Comparison of ENCODE assay signal across 1 cellular context in the genomic region with DNA sequence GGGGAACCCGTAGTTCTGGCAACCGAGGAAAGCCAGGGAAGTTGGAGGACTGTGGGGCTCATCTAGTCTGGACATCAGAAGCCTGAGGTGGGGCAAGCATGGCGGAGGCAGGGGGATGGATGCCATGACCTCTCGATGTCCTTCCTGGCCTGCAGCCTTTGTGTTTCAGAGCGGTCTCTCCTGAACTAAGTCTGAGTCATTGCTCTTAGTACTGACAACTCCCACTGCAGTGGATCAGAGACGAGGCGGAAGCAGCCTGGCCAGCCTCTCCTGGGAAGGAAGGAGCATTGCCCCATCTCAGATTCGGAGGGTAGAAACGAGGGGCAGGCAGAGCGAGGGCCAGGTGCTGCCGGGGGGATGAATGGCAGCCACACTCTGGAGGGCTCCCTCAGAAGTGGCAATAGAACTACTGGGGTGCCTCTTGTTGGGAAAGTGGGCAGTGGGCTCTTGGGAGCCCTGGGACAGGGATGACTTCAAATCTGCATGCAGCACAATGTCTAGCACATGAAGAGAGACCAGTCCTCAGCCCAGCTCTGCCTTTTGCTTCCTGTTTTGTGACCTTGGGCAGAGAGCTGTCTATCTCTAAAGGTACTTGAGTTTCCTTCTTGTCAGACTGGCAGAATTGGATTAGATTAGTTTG.
TF ChIP-seq lines count a peak whose summit lies in the region.

No MANE protein-coding gene starts in this region.

TF ChIP-seq in K562, 482 proteins besides CTCF, POLR2A, EP300 and RAD21:
- TF ChIP-seq L3MBTL2 (IDR thresholded peaks at IDR 0.05) (peak; percentile 52; the same call in 1 of the 2 replicates), JUND (IDR thresholded peaks at IDR 0.05; ENCODE audit: borderline replicate concordance, low read depth, low read length) (peak; percentile 48; the same call in 1 of the 2 replicates), JUND (tag; IDR thresholded peaks at IDR 0.05; ENCODE audit: borderline replicate concordance, low read depth, low read length) (no peak; the same call in 2 of the 3 replicates), JUN (IDR thresholded peaks at IDR 0.05; ENCODE audit: borderline replicate concordance, low read depth, low read length) (0 out of 2 replicates have a peak, but pooled peaks have one; percentile 12), JUN (CRISPR knock-in tag; IDR thresholded peaks at IDR 0.05; ENCODE audit: borderline replicate concordance) (no peak), NR2C1 (IDR thresholded peaks at IDR 0.05) (peak; percentile 93), NR2C1 (tag; IDR thresholded peaks at IDR 0.05) (peak; percentile 93), ZNF232 (CRISPR knock-in tag; IDR thresholded peaks at IDR 0.05) (no peak), HDAC6 (IDR thresholded peaks at IDR 0.05; ENCODE audit: low read depth, low read length) (no peak), NFE2 (IDR thresholded peaks at IDR 0.05; ENCODE audit: low read depth) (peak; percentile 34; the same call in 1 of the 2 replicates), NR2C2 (CRISPR knock-in tag; IDR thresholded peaks at IDR 0.05) (peak; percentile 86), NR2C2 (tag; IDR thresholded peaks at IDR 0.05) (peak; percentile 93), MED1 (CRISPR knock-in tag; IDR thresholded peaks at IDR 0.05; ENCODE audit: borderline replicate concordance) (no peak), FOSL1 (tag; conservative IDR thresholded peaks at IDR 0.05) (peak; percentile 61), MTA3 (IDR thresholded peaks at IDR 0.05; ENCODE audit: borderline replicate concordance) (0 out of 2 replicates have a peak, but pooled peaks have one; percentile 18)
- TF ChIP-seq, protein P1, sequence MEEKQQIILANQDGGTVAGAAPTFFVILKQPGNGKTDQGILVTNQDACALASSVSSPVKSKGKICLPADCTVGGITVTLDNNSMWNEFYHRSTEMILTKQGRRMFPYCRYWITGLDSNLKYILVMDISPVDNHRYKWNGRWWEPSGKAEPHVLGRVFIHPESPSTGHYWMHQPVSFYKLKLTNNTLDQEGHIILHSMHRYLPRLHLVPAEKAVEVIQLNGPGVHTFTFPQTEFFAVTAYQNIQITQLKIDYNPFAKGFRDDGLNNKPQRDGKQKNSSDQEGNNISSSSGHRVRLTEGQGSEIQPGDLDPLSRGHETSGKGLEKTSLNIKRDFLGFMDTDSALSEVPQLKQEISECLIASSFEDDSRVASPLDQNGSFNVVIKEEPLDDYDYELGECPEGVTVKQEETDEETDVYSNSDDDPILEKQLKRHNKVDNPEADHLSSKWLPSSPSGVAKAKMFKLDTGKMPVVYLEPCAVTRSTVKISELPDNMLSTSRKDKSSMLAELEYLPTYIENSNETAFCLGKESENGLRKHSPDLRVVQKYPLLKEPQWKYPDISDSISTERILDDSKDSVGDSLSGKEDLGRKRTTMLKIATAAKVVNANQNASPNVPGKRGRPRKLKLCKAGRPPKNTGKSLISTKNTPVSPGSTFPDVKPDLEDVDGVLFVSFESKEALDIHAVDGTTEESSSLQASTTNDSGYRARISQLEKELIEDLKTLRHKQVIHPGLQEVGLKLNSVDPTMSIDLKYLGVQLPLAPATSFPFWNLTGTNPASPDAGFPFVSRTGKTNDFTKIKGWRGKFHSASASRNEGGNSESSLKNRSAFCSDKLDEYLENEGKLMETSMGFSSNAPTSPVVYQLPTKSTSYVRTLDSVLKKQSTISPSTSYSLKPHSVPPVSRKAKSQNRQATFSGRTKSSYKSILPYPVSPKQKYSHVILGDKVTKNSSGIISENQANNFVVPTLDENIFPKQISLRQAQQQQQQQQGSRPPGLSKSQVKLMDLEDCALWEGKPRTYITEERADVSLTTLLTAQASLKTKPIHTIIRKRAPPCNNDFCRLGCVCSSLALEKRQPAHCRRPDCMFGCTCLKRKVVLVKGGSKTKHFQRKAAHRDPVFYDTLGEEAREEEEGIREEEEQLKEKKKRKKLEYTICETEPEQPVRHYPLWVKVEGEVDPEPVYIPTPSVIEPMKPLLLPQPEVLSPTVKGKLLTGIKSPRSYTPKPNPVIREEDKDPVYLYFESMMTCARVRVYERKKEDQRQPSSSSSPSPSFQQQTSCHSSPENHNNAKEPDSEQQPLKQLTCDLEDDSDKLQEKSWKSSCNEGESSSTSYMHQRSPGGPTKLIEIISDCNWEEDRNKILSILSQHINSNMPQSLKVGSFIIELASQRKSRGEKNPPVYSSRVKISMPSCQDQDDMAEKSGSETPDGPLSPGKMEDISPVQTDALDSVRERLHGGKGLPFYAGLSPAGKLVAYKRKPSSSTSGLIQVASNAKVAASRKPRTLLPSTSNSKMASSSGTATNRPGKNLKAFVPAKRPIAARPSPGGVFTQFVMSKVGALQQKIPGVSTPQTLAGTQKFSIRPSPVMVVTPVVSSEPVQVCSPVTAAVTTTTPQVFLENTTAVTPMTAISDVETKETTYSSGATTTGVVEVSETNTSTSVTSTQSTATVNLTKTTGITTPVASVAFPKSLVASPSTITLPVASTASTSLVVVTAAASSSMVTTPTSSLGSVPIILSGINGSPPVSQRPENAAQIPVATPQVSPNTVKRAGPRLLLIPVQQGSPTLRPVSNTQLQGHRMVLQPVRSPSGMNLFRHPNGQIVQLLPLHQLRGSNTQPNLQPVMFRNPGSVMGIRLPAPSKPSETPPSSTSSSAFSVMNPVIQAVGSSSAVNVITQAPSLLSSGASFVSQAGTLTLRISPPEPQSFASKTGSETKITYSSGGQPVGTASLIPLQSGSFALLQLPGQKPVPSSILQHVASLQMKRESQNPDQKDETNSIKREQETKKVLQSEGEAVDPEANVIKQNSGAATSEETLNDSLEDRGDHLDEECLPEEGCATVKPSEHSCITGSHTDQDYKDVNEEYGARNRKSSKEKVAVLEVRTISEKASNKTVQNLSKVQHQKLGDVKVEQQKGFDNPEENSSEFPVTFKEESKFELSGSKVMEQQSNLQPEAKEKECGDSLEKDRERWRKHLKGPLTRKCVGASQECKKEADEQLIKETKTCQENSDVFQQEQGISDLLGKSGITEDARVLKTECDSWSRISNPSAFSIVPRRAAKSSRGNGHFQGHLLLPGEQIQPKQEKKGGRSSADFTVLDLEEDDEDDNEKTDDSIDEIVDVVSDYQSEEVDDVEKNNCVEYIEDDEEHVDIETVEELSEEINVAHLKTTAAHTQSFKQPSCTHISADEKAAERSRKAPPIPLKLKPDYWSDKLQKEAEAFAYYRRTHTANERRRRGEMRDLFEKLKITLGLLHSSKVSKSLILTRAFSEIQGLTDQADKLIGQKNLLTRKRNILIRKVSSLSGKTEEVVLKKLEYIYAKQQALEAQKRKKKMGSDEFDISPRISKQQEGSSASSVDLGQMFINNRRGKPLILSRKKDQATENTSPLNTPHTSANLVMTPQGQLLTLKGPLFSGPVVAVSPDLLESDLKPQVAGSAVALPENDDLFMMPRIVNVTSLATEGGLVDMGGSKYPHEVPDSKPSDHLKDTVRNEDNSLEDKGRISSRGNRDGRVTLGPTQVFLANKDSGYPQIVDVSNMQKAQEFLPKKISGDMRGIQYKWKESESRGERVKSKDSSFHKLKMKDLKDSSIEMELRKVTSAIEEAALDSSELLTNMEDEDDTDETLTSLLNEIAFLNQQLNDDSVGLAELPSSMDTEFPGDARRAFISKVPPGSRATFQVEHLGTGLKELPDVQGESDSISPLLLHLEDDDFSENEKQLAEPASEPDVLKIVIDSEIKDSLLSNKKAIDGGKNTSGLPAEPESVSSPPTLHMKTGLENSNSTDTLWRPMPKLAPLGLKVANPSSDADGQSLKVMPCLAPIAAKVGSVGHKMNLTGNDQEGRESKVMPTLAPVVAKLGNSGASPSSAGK (IDR thresholded peaks at IDR 0.05): 0 out of 2 replicates have a peak, but pooled peaks have one; percentile 10
